Comparison of ENCODE assay signal across 20 cellular contexts in the genomic region with DNA sequence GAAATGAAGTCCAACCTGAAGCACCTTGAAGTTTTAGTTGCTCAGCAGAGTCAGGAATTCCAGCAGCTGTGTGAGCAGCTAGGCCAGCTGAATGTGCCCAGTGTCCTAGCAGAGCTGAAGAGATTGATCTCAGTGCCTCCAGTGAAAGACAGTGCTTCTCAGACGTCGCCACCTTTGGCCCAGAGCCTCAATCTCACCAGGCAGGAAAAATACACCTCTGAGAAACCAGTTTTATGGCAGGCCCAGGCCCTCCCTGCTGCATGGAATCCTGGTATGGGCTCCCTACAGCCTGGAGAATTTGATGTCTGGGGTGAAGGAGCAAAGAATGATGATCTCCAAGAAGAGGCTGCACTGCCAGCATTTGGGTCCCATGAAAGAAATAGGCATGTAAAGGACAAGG. TPM values are rescaled to one million over a fixed set of nuclear protein-coding genes. Genes with fewer than 3 reads are reported as not detected.
DNase-seq lines count a peak whose midpoint lies in the region; ATAC-seq and TF ChIP-seq lines count a peak whose summit lies in the region.
"Had no signal": no experiment of that assay in that cellular context is flagged by ENCODE, and none has a peak within 500 bp of the region (broad histone marks: within the 10 kb centered on the region; RNA-seq: fewer than 3 reads in every experiment).

No MANE protein-coding gene starts in this region.

- H3K36me3 ChIP-seq in trophoblast cell (ENCODE audit: control insufficient read depth in 1 of 2, insufficient read depth in 2 of 2, low read length in 2 of 2) (no peaks in the 10 kb centered on the region), upper lobe of right lung (no peaks in the 10 kb centered on the region)
- H3K36me3 ChIP-seq in CD8-positive, alpha-beta memory T cell (ENCODE audit: insufficient read depth, low read length) = no peaks in the 10 kb centered on the region

- H3K4me1 Mint-ChIP-seq in CD8-positive, alpha-beta memory T cell = no peaks in the 10 kb centered on the region
- H3K4me1 Mint-ChIP-seq: CD4-positive, CD25-positive, alpha-beta regulatory T cell had no signal

- H3K27me3 ChIP-seq in trophoblast cell (ENCODE audit: insufficient read depth, low read length) (no peaks in the 10 kb centered on the region), upper lobe of right lung (no peaks in the 10 kb centered on the region)
- no peaks in the 10 kb centered on the region for H3K27me3 ChIP-seq in CD8-positive, alpha-beta memory T cell (ENCODE audit: insufficient read depth, low read length, poor library complexity, severe bottlenecking)

- no CpG with 5 or more reads among the region's 2 CpGs for WGBS in trophoblast cell (ENCODE audit: extremely low coverage, insufficient coverage, insufficient read length)

- no peak overlapping the region for H3K4ac ChIP-seq in trophoblast cell (ENCODE audit: low read depth, low read length)

- peaks cover 4% of the 10 kb centered on the region for H3K79me1 ChIP-seq in trophoblast cell (ENCODE audit: low read length)

- peaks cover 1% of the 10 kb centered on the region for H3K79me2 ChIP-seq in trophoblast cell (ENCODE audit: control insufficient read depth, insufficient read depth, low read length, poor library complexity)

- H2BK120ac ChIP-seq in trophoblast cell (ENCODE audit: insufficient read depth, low read length, poor library complexity) = no peak overlapping the region

- H3K4me3 Mint-ChIP-seq in CD8-positive, alpha-beta memory T cell = no peak overlapping the region
- H3K4me3 Mint-ChIP-seq: CD4-positive, CD25-positive, alpha-beta regulatory T cell had no signal

- H3K4me1 ChIP-seq in trophoblast cell (ENCODE audit: control insufficient read depth in 1 of 2, insufficient read depth in 2 of 2, low read length in 2 of 2) (peaks cover 9 to 11% of the 10 kb centered on the region in 2 experiments), upper lobe of right lung (no peaks in the 10 kb centered on the region)
- H3K4me1 ChIP-seq in CD8-positive, alpha-beta memory T cell (ENCODE audit: insufficient read depth, low read length) = no peaks in the 10 kb centered on the region
- H3K4me1 ChIP-seq: Caco-2 had no signal

- peak overlapping the region; percentile 55 for H4K91ac ChIP-seq in trophoblast cell (ENCODE audit: low read depth, low read length)

- no peak overlapping the region for H2AK5ac ChIP-seq in trophoblast cell (ENCODE audit: low read length)

- peak overlapping the region; percentile 50 for H3K14ac ChIP-seq in trophoblast cell (ENCODE audit: low read length)

- ATAC-seq in left colon (peak; percentile 75), upper lobe of right lung (no peak), GM21447 (IDR thresholded peaks at IDR 0.05; ENCODE audit: unreplicated experiment) (no peak)

- no peak overlapping the region for H3K23ac ChIP-seq in trophoblast cell (ENCODE audit: low read length)

- H4K12ac ChIP-seq in trophoblast cell (ENCODE audit: low read depth, low read length) = no peak overlapping the region

- peak overlapping the region; percentile 1 for H2BK12ac ChIP-seq in trophoblast cell (ENCODE audit: low read length)

- H3K27me3 Mint-ChIP-seq in CD8-positive, alpha-beta memory T cell = peaks cover 3 to 6% of the 10 kb centered on the region in 2 donors
- H3K27me3 Mint-ChIP-seq: CD4-positive, CD25-positive, alpha-beta regulatory T cell had no signal

- no peak overlapping the region for H3K4me2 ChIP-seq in trophoblast cell (ENCODE audit: low read length)

- no peaks in the 10 kb centered on the region for H3K9me3 ChIP-seq in trophoblast cell (ENCODE audit: insufficient read depth, low read depth, low read length)
- no peaks in the 10 kb centered on the region for H3K9me3 ChIP-seq in upper lobe of right lung
- no peaks in the 10 kb centered on the region for H3K9me3 ChIP-seq in CD8-positive, alpha-beta memory T cell (ENCODE audit: low read length)
- H3K9me3 ChIP-seq: Caco-2 had no signal

- H4K8ac ChIP-seq in trophoblast cell (ENCODE audit: low read depth, low read length) = no peak overlapping the region

- no peaks in the 10 kb centered on the region for H3K9me3 Mint-ChIP-seq in CD8-positive, alpha-beta memory T cell
- H3K9me3 Mint-ChIP-seq: CD4-positive, CD25-positive, alpha-beta regulatory T cell had no signal

- intact Hi-C loops in left colon (cut with DNase I, micrococcal nuclease) (no loop called here), upper lobe of right lung (cut with DNase I) (no loop called here)

- TF ChIP-seq CTCF in upper lobe of right lung (IDR thresholded peaks at IDR 0.05) = no peak

- POLR2A ChIA-PET in CD8-positive, alpha-beta memory T cell (lab: Charles Lee) = no interaction called here

- DNase-seq in activated effector memory CD4-positive, alpha-beta T cell treated with anti-CD3 and anti-CD28 coated beads, Interleukin-2, amount 50 U/mL, for 16 hours = peak; percentile 22
- DNase-seq in activated effector memory CD4-positive, alpha-beta T cell treated with Interleukin-2 at 50 U/mL for 16 hours = no peak
- DNase-seq in left colon (no peak), trophoblast cell (peak in 1 of 2 donors; percentile 14), upper lobe of right lung (peak; percentile 16), H4 (ENCODE audit: low spot score) (no peak)
- no peak for DNase-seq in CD8-positive, alpha-beta memory T cell
- DNase-seq: AML-193; CD4-positive, CD25-positive, alpha-beta regulatory T cell; GF-D8; GM23248; KG1; MV-4-11; NCI-H1694 treated with DMSO at 0.1 percent for 48 hours; NCI-H510A; NCI-H748 treated with DMSO at 0.1 percent for 48 hours; SIG-M5 had no signal

- H2BK5ac ChIP-seq in trophoblast cell (ENCODE audit: low read depth, low read length, poor library complexity) = peak overlapping the region; percentile 47

- H3K4me3 ChIP-seq in trophoblast cell (ENCODE audit: low read depth, low read length) (no peak overlapping the region), upper lobe of right lung (no peak overlapping the region)
- H3K4me3 ChIP-seq in CD8-positive, alpha-beta memory T cell (ENCODE audit: low read length) = no peak overlapping the region
- H3K4me3 ChIP-seq: GM23248 had no signal

- CTCF ChIA-PET in CD8-positive, alpha-beta memory T cell (lab: Charles Lee) = no interaction called here

- H2AFZ ChIP-seq in trophoblast cell (ENCODE audit: insufficient read depth, low read length, poor library complexity) = no peak overlapping the region
- H2AFZ ChIP-seq: GM23248 had no signal

- peaks cover 0 to 2% (median 0%) of the 10 kb centered on the region in 3 donors for H3K36me3 Mint-ChIP-seq in CD8-positive, alpha-beta memory T cell
- H3K36me3 Mint-ChIP-seq: CD4-positive, CD25-positive, alpha-beta regulatory T cell had no signal

- H3K9ac ChIP-seq in trophoblast cell (ENCODE audit: low read length) = no peak overlapping the region
- H3K9ac ChIP-seq: GM23248 had no signal

- H3K27ac Mint-ChIP-seq in CD8-positive, alpha-beta memory T cell = no peak overlapping the region

- H3K27ac ChIP-seq in trophoblast cell (ENCODE audit: low read depth, low read length) (peak overlapping the region; percentile 50), upper lobe of right lung (no peak overlapping the region)
- no peak overlapping the region for H3K27ac ChIP-seq in CD8-positive, alpha-beta memory T cell (ENCODE audit: low read depth, low read length)
- H3K27ac ChIP-seq: 22Rv1, GM23248 had no signal

- H3K18ac ChIP-seq in trophoblast cell (ENCODE audit: low read length) = no peak overlapping the region

RNA-seq across cellular contexts. Expression of gene C3orf62, which starts 20.9 kb away (rescaled TPM):
- total RNA-seq in left colon = 1 to 10 TPM; 4.7 to 4.8 TPM
- 3.2 and 3.4 TPM in 2 replicates for polyA plus RNA-seq in trophoblast cell (2013)
- 6.8 TPM for total RNA-seq in upper lobe of right lung
- 0.16 and 0.97 TPM in 2 replicates for total RNA-seq in H4 (2014; rRNA removed; shearing (Covaris generic))
- total RNA-seq in CD8-positive, alpha-beta memory T cell = 1 to 10 TPM; 6.1 to 6.6 TPM
- 1.8 TPM for polyA plus RNA-seq in CD8-positive, alpha-beta memory T cell

Comparison
In these comparisons a context has a peak if more than half of its experiments do, and no peak if none do; other contexts are left out.
1. DNase-seq: peak in activated effector memory CD4-positive, alpha-beta T cell treated with anti-CD3 and anti-CD28 coated beads, Interleukin-2, amount 50 U/mL, for 16 hours (single experiment) and upper lobe of right lung (single experiment); none in activated effector memory CD4-positive, alpha-beta T cell treated with Interleukin-2 at 50 U/mL for 16 hours (single experiment), left colon (0 of 2), H4 (single experiment) and CD8-positive, alpha-beta memory T cell (0 of 5).